9 cellular contexts compared by ENCODE assay signal in genomic region chr6:76856065-76856464, GRCh38.
"Had no signal": no experiment of that assay in that cellular context is flagged by ENCODE, and none has a peak within 500 bp of the region (broad histone marks: within the 10 kb centered on the region; RNA-seq: fewer than 3 reads in every experiment).

No MANE protein-coding gene starts in this region.

- ATAC-seq: HCT116, K562 had no signal

- H3K36me3 ChIP-seq: HAP-1 had no signal

- H3K4me3 ChIP-seq: HAP-1, K562 had no signal

- H3K9me3 ChIP-seq: HAP-1 had no signal

- FAIRE-seq: K562 had no signal

- H3K27ac ChIP-seq: HL-60 had no signal

- DNase-seq: GOT3, H7, HFFc6, IMR-90, KG1 had no signal

- H3K4me1 ChIP-seq: HAP-1 had no signal
